In genomic region chr11:96338910-96339703, GRCh38 we compare ENCODE assay signal across 8 cellular contexts. TPM values are rescaled to one million over a fixed set of nuclear protein-coding genes. Genes with fewer than 3 reads are reported as not detected.
DNase-seq lines count a peak whose midpoint lies in the region; ATAC-seq, FAIRE-seq and TF ChIP-seq lines count a peak whose summit lies in the region.

No MANE protein-coding gene starts in this region.

- H3K4me1 Mint-ChIP-seq in memory B cell: peaks cover 58% of the 10 kb centered on the region
- H3K4me1 Mint-ChIP-seq in stimulated activated naive CD8-positive, alpha-beta T cell treated with anti-CD3 and anti-CD28 coated beads, Interleukin-15, amount 100 ng/mL, for 72 hours: peaks cover 76% of the 10 kb centered on the region

- FAIRE-seq in A549 (lab: Jason Lieb, UNC): no peak

- CTCF ChIA-PET in A549 (lab: Yijun Ruan, JAX): interaction anchor here (1.2 to 6.9 kb wide), 3 partner anchors 284 to 503 kb away, joined by 3 to 51 read pairs (median 3); no protein-coding TSS in a partner anchor

- peak overlapping the region; percentile 88 for H3K27ac Mint-ChIP-seq in memory B cell
- peak overlapping the region; percentile 86 to 92 for H3K27ac Mint-ChIP-seq in stimulated activated naive CD8-positive, alpha-beta T cell treated with anti-CD3 and anti-CD28 coated beads, Interleukin-15, amount 100 ng/mL, for 72 hours

- H3K9me3 Mint-ChIP-seq in memory B cell: no peaks in the 10 kb centered on the region
- no peaks in the 10 kb centered on the region for H3K9me3 Mint-ChIP-seq in stimulated activated naive CD8-positive, alpha-beta T cell treated with anti-CD3 and anti-CD28 coated beads, Interleukin-15, amount 100 ng/mL, for 72 hours

- no peak for DNase-seq in A549 (ENCODE audit: low read depth in 1 of 2, low spot score in 1 of 2)
- peak in 3 of 5 donors; percentile 4 to 78 (median 23) for DNase-seq in T-helper 1 cell
- DNase-seq in cerebellar cortex (ENCODE audit: low spot score): peak; percentile 56
- DNase-seq in memory B cell (ENCODE audit: low spot score in 2 of 2): peak; percentile 28 to 65
- peak; percentile 48 to 68 for DNase-seq in stimulated activated naive CD8-positive, alpha-beta T cell treated with anti-CD3 and anti-CD28 coated beads, Interleukin-15, amount 100 ng/mL, for 72 hours
- no peak for DNase-seq in NCI-H2029 (lab: John Stamatoyannopoulos, UW)

- H3K4me1 ChIP-seq in A549: peaks cover 33% of the 10 kb centered on the region

- ATAC-seq in A549 (no peak; a peak in 1 of 6 replicates), GM19035 (IDR thresholded peaks at IDR 0.05; ENCODE audit: unreplicated experiment) (peak; percentile 39), HG03135 (IDR thresholded peaks at IDR 0.05; ENCODE audit: unreplicated experiment) (peak; percentile 40), memory B cell (ENCODE audit: low read depth) (peak; percentile 58)
- ATAC-seq in stimulated activated naive CD8-positive, alpha-beta T cell treated with anti-CD3 and anti-CD28 coated beads, Interleukin-15, amount 100 ng/mL, for 72 hours: peak; percentile 47

- peak overlapping the region; percentile 12 to 66; a peak in 4 of 6 replicates for H3K27ac ChIP-seq in A549

- no peak for TF ChIP-seq RAD21 in A549 (conservative IDR thresholded peaks at IDR 0.05 in 1 of 2, IDR thresholded peaks at IDR 0.05 in 1 of 2)

- 68% methylated on average over 13 of the region's 13 CpGs for WGBS in A549 (ENCODE audit: missing lambda C conversion rate)

- POLR2A ChIA-PET in A549 (lab: Yijun Ruan, JAX): interaction anchor here (0.5 to 2.3 kb wide), 3 partner anchors 27 to 95 kb away, joined by 3 to 8 read pairs (median 3); no protein-coding TSS in a partner anchor

- peak overlapping the region; percentile 52 for H3K4me2 ChIP-seq in A549

- no peaks in the 10 kb centered on the region for H3K9me3 ChIP-seq in A549

- H3K4me3 ChIP-seq in A549: no peak overlapping the region

- no peaks in the 10 kb centered on the region for H3K36me3 Mint-ChIP-seq in memory B cell

- TF ChIP-seq POLR2A in A549 (IDR thresholded peaks at IDR 0.05; ENCODE audit: low read length): no peak

- peak overlapping the region; percentile 84 for H3K4me3 Mint-ChIP-seq in memory B cell
- peak overlapping the region; percentile 93 to 99 for H3K4me3 Mint-ChIP-seq in stimulated activated naive CD8-positive, alpha-beta T cell treated with anti-CD3 and anti-CD28 coated beads, Interleukin-15, amount 100 ng/mL, for 72 hours

- no peak for TF ChIP-seq EP300 in A549 (IDR thresholded peaks at IDR 0.05)

- no peaks in the 10 kb centered on the region for H3K27me3 Mint-ChIP-seq in memory B cell
- H3K27me3 Mint-ChIP-seq in stimulated activated naive CD8-positive, alpha-beta T cell treated with anti-CD3 and anti-CD28 coated beads, Interleukin-15, amount 100 ng/mL, for 72 hours: no peaks in the 10 kb centered on the region

- TF ChIP-seq CTCF in A549 (IDR thresholded peaks at IDR 0.05): no peak

TF ChIP-seq in A549, 52 proteins besides CTCF, POLR2A, EP300 and RAD21:
- TF ChIP-seq E2F6 (IDR thresholded peaks at IDR 0.05; ENCODE audit: borderline replicate concordance, low read depth): no peak
- no peak for TF ChIP-seq ELK1 (IDR thresholded peaks at IDR 0.05; ENCODE audit: low read depth, low read length)
- TF ChIP-seq PBX3 (IDR thresholded peaks at IDR 0.05): no peak
- TF ChIP-seq, protein P1, sequence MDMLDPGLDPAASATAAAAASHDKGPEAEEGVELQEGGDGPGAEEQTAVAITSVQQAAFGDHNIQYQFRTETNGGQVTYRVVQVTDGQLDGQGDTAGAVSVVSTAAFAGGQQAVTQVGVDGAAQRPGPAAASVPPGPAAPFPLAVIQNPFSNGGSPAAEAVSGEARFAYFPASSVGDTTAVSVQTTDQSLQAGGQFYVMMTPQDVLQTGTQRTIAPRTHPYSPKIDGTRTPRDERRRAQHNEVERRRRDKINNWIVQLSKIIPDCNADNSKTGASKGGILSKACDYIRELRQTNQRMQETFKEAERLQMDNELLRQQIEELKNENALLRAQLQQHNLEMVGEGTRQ (IDR thresholded peaks at IDR 0.05): no peak
- no peak for TF ChIP-seq TFCP2L1 (CRISPR knock-in tag; IDR thresholded peaks at IDR 0.05)
- no peak for TF ChIP-seq ZNF302 (CRISPR knock-in tag; IDR thresholded peaks at IDR 0.05)
- TF ChIP-seq ZC3H11A (IDR thresholded peaks at IDR 0.05): no peak

RNA-seq across cellular contexts. Expression of gene MAML2, which starts 3.9 kb away (rescaled TPM):
- polyA plus RNA-seq in A549 (2011; rRNA removed) (2.5 and 3.2 TPM in 2 replicates), A549 (2017; fragmentation: RNase III; extraction: RNeasy Plus Mini Kit Qiagen cat#74134 plus additional on column Dnase treatment) (1.3 to 1.7 TPM (median 1.5 TPM) in 3 replicates)
- 1.3 and 1.9 TPM in 2 replicates for polyA plus RNA-seq in A549 (2012; cell fraction: cytosol; rRNA removed)
- 0.99 and 1.9 TPM in 2 replicates for polyA plus RNA-seq in A549 (2012; cell fraction: nucleus; rRNA removed)
- polyA minus RNA-seq in A549 (2011; rRNA and poly(A)+ RNA removed): 5.5 and 6.0 TPM in 2 replicates

RNA-seq across cellular contexts. Expression of gene CCDC82, which starts 50.6 kb away (rescaled TPM):
- 13.1 and 27.6 TPM in 2 replicates for polyA plus RNA-seq in A549 (2011; rRNA removed)
- 2.4 and 2.8 TPM in 2 replicates for polyA plus RNA-seq in A549 (2012; cell fraction: cytosol; rRNA removed)
- polyA plus RNA-seq in A549 (2012; cell fraction: nucleus; rRNA removed): 3.1 and 5.8 TPM in 2 replicates
- 17.6 to 18.2 TPM (median 18.1 TPM) in 3 replicates for polyA plus RNA-seq in A549 (2017; fragmentation: RNase III; extraction: RNeasy Plus Mini Kit Qiagen cat#74134 plus additional on column Dnase treatment)
- 4.5 TPM in 2 replicates for polyA minus RNA-seq in A549 (2011; rRNA and poly(A)+ RNA removed)

RNA-seq across cellular contexts. Expression of gene JRKL, which starts 50.7 kb away (rescaled TPM):
- polyA plus RNA-seq in A549 (2011; rRNA removed) (7.1 and 9.7 TPM in 2 replicates), A549 (2017; fragmentation: RNase III; extraction: RNeasy Plus Mini Kit Qiagen cat#74134 plus additional on column Dnase treatment) (9.7 to 10.6 TPM (median 10.4 TPM) in 3 replicates)
- polyA plus RNA-seq in A549 (2012; cell fraction: cytosol; rRNA removed): 1.4 TPM in 2 replicates
- 0.55 and 0.89 TPM in 2 replicates for polyA plus RNA-seq in A549 (2012; cell fraction: nucleus; rRNA removed)
- polyA minus RNA-seq in A549 (2011; rRNA and poly(A)+ RNA removed): 1.8 and 2.1 TPM in 2 replicates

Comparison
In these comparisons a context has a peak if more than half of its experiments do, and no peak if none do; other contexts are left out.
1. ATAC-seq: peak in GM19035 (single experiment), HG03135 (single experiment), memory B cell (single experiment) and stimulated activated naive CD8-positive, alpha-beta T cell treated with anti-CD3 and anti-CD28 coated beads, Interleukin-15, amount 100 ng/mL, for 72 hours (single experiment); none in A549 (0 of 2).
2. DNase-seq: peak in T-helper 1 cell (3 of 5), cerebellar cortex (single experiment), memory B cell (2 of 2) and stimulated activated naive CD8-positive, alpha-beta T cell treated with anti-CD3 and anti-CD28 coated beads, Interleukin-15, amount 100 ng/mL, for 72 hours (2 of 2); none in A549 (0 of 2) and NCI-H2029 (single experiment).